Comparison of ENCODE assay signal across 13 cellular contexts in genomic region chr4:96887857-96888256, GRCh38.
DNase-seq lines count a peak whose midpoint lies in the region; ATAC-seq and TF ChIP-seq lines count a peak whose summit lies in the region.
"Had no signal": no experiment of that assay in that cellular context is flagged by ENCODE, and none has a peak within 500 bp of the region (broad histone marks: within the 10 kb centered on the region; RNA-seq: fewer than 3 reads in every experiment).

No MANE protein-coding gene starts in this region.

- no peak overlapping the region for H2BK120ac ChIP-seq in mesendoderm (ENCODE audit: low read depth, low read length)

- H4K5ac ChIP-seq in mesendoderm (ENCODE audit: low read length), result no peak overlapping the region

- no peaks in the 10 kb centered on the region for H3K27me3 Mint-ChIP-seq in endodermal cell (ENCODE audit: insufficient read depth)
- H3K27me3 Mint-ChIP-seq in T-helper 2 cell treated with Interferon-gamma antibody and Interleukin-4, amounts not matched to agents 5 μg/mL and 100 μg/mL, for 36 hours (ENCODE audit: low read depth), result no peaks in the 10 kb centered on the region
- H3K27me3 Mint-ChIP-seq: CD8-positive, alpha-beta memory T cell; IgD-negative memory B cell had no signal

- H3K79me2 ChIP-seq in DND-41 (ENCODE audit: insufficient read depth, low read length) (no peaks in the 10 kb centered on the region), mesendoderm (ENCODE audit: control insufficient read depth, insufficient read depth, low read length) (no peaks in the 10 kb centered on the region)

- H3K4me1 ChIP-seq in DND-41 (ENCODE audit: insufficient read depth, low read length), result no peaks in the 10 kb centered on the region
- H3K4me1 ChIP-seq in NT2/D1 (ENCODE audit: insufficient read depth, insufficient read length), result no peaks in the 10 kb centered on the region
- no peaks in the 10 kb centered on the region for H3K4me1 ChIP-seq in endodermal cell (ENCODE audit: control insufficient read depth, insufficient read depth, low read length)
- H3K4me1 ChIP-seq in mesendoderm (ENCODE audit: control insufficient read depth, low read depth, low read length), result no peaks in the 10 kb centered on the region
- H3K4me1 ChIP-seq: Caco-2 had no signal

- H3K9me3 ChIP-seq in DND-41 (ENCODE audit: insufficient read depth, low read length, severe bottlenecking) (no peaks in the 10 kb centered on the region), NT2/D1 (ENCODE audit: insufficient read depth, low read length) (no peaks in the 10 kb centered on the region), endodermal cell (ENCODE audit: control insufficient read depth, low read length) (no peaks in the 10 kb centered on the region)
- H3K9me3 ChIP-seq: Caco-2 had no signal

- no peaks in the 10 kb centered on the region for H3K79me1 ChIP-seq in mesendoderm (ENCODE audit: low read length)

- no peak overlapping the region for H3K4me3 Mint-ChIP-seq in endodermal cell
- no peak overlapping the region for H3K4me3 Mint-ChIP-seq in T-helper 2 cell treated with Interferon-gamma antibody and Interleukin-4, amounts not matched to agents 5 μg/mL and 100 μg/mL, for 36 hours
- H3K4me3 Mint-ChIP-seq: CD8-positive, alpha-beta memory T cell; IgD-negative memory B cell had no signal

- H3K36me3 Mint-ChIP-seq in endodermal cell (ENCODE audit: low read depth), result no peaks in the 10 kb centered on the region
- H3K36me3 Mint-ChIP-seq in T-helper 2 cell treated with Interferon-gamma antibody and Interleukin-4, amounts not matched to agents 5 μg/mL and 100 μg/mL, for 36 hours (ENCODE audit: low read depth), result no peaks in the 10 kb centered on the region
- H3K36me3 Mint-ChIP-seq: CD8-positive, alpha-beta memory T cell had no signal

- TF ChIP-seq CTCF in DND-41 (IDR thresholded peaks at IDR 0.05; ENCODE audit: borderline replicate concordance, extremely low read depth, low read length, poor library complexity, severe bottlenecking) (no peak), endodermal cell (conservative IDR thresholded peaks at IDR 0.05) (no peak)

- H3K9me3 Mint-ChIP-seq in endodermal cell, result no peaks in the 10 kb centered on the region
- H3K9me3 Mint-ChIP-seq in T-helper 2 cell treated with Interferon-gamma antibody and Interleukin-4, amounts not matched to agents 5 μg/mL and 100 μg/mL, for 36 hours, result no peaks in the 10 kb centered on the region

- WGBS in endodermal cell (ENCODE audit: insufficient coverage in 1 of 2, insufficient read length in 1 of 2), 2 experiments, result 64 to 81% methylated on average over 2 to 3 of the region's 3 CpGs
- WGBS in mesendoderm (ENCODE audit: extremely low coverage, insufficient coverage, low lambda C conversion rate), result no CpG with 5 or more reads among the region's 3 CpGs

- no peak overlapping the region for H3K27ac ChIP-seq in DND-41 (ENCODE audit: low read length)
- H3K27ac ChIP-seq in endodermal cell (ENCODE audit: low read depth, low read length), result no peak overlapping the region
- H3K27ac ChIP-seq in mesendoderm (ENCODE audit: low read depth, low read length), result no peak overlapping the region
- H3K27ac ChIP-seq: 22Rv1 had no signal

- H3K4me2 ChIP-seq in DND-41 (ENCODE audit: insufficient read depth, low read length) (no peak overlapping the region), mesendoderm (ENCODE audit: low read length) (no peak overlapping the region)

- H3K18ac ChIP-seq in mesendoderm (ENCODE audit: low read length), result no peak overlapping the region

- peaks cover 7% of the 10 kb centered on the region for H3K4me1 Mint-ChIP-seq in endodermal cell
- no peaks in the 10 kb centered on the region for H3K4me1 Mint-ChIP-seq in T-helper 2 cell treated with Interferon-gamma antibody and Interleukin-4, amounts not matched to agents 5 μg/mL and 100 μg/mL, for 36 hours (ENCODE audit: low read depth)
- H3K4me1 Mint-ChIP-seq: CD8-positive, alpha-beta memory T cell; IgD-negative memory B cell had no signal

- DNase-seq in DND-41, result no peak
- DNase-seq in NT2/D1 (ENCODE audit: low read depth, low spot score), result peak; percentile 11
- DNase-seq in endodermal cell, result peak; percentile 67
- DNase-seq in mesendoderm, result peak; percentile 88
- no peak for DNase-seq in mesenteric fat pad (ENCODE audit: low spot score)
- DNase-seq in foreskin melanocyte, result no peak
- no peak for DNase-seq in T-helper 2 cell treated with Interferon-gamma antibody and Interleukin-4, amounts not matched to agents 5 μg/mL and 100 μg/mL, for 36 hours (ENCODE audit: low spot score)
- DNase-seq: Caco-2; CD8-positive, alpha-beta memory T cell had no signal

- H3K27me3 ChIP-seq in DND-41 (ENCODE audit: insufficient read depth, low read length, poor library complexity) (no peaks in the 10 kb centered on the region), NT2/D1 (ENCODE audit: insufficient read depth, insufficient read length) (no peaks in the 10 kb centered on the region), endodermal cell (ENCODE audit: control insufficient read depth, insufficient read depth, low read length, poor library complexity, severe bottlenecking) (no peaks in the 10 kb centered on the region), mesendoderm (ENCODE audit: insufficient read depth, low read length, poor library complexity) (no peaks in the 10 kb centered on the region)

- H4K20me1 ChIP-seq in DND-41 (ENCODE audit: insufficient read depth, low read length), result no peaks in the 10 kb centered on the region

- H2AK5ac ChIP-seq in mesendoderm (ENCODE audit: low read length), result no peak overlapping the region

- H3K4ac ChIP-seq in mesendoderm (ENCODE audit: low read depth, low read length), result no peak overlapping the region

- peak overlapping the region; percentile 37; the same call in 1 of the 2 replicates for H2AFZ ChIP-seq in DND-41 (ENCODE audit: low read depth, low read length)

- H3K9ac ChIP-seq in DND-41 (ENCODE audit: low read depth, low read length) (no peak overlapping the region), NT2/D1 (ENCODE audit: insufficient read length, low read depth) (no peak overlapping the region), endodermal cell (ENCODE audit: extremely low read depth, low read length, poor library complexity, severe bottlenecking) (no peak overlapping the region), mesendoderm (ENCODE audit: low read length) (no peak overlapping the region)

- H3K4me3 ChIP-seq in DND-41 (ENCODE audit: low read depth in 1 of 2, low read length in 2 of 2) (no peak overlapping the region), NT2/D1 (ENCODE audit: insufficient read length, low read depth) (no peak overlapping the region), endodermal cell (ENCODE audit: low read length) (no peak overlapping the region), mesendoderm (ENCODE audit: low read length) (no peak overlapping the region)
- H3K4me3 ChIP-seq: GM12878 had no signal

- no peak overlapping the region for H3K56ac ChIP-seq in mesendoderm (ENCODE audit: low read length)

- H2BK5ac ChIP-seq in mesendoderm (ENCODE audit: low read length), result no peak overlapping the region

- no peak overlapping the region for H3K23ac ChIP-seq in mesendoderm (ENCODE audit: low read length)

- ATAC-seq in DND-41 (ENCODE audit: insufficient read depth, low read depth) (no peak), HG03280 (IDR thresholded peaks at IDR 0.05; ENCODE audit: unreplicated experiment) (no peak)
- ATAC-seq: GM12878 had no signal

- no peak overlapping the region for H2BK15ac ChIP-seq in mesendoderm (replicated peaks; ENCODE audit: low read depth)

- H3K27ac Mint-ChIP-seq in endodermal cell, result peak overlapping the region; percentile 35
- no peak overlapping the region for H3K27ac Mint-ChIP-seq in T-helper 2 cell treated with Interferon-gamma antibody and Interleukin-4, amounts not matched to agents 5 μg/mL and 100 μg/mL, for 36 hours
- H3K27ac Mint-ChIP-seq: CD8-positive, alpha-beta memory T cell; IgD-negative memory B cell had no signal

- no peaks in the 10 kb centered on the region for H3K36me3 ChIP-seq in DND-41 (ENCODE audit: insufficient read depth, low read length)
- H3K36me3 ChIP-seq in NT2/D1 (ENCODE audit: insufficient read depth, insufficient read length, low read length), result no peaks in the 10 kb centered on the region
- H3K36me3 ChIP-seq in endodermal cell (ENCODE audit: control insufficient read depth, insufficient read depth, low read length), result no peaks in the 10 kb centered on the region
- no peaks in the 10 kb centered on the region for H3K36me3 ChIP-seq in mesendoderm (ENCODE audit: control insufficient read depth, insufficient read depth, low read length)

- no peak overlapping the region for H4K8ac ChIP-seq in mesendoderm (ENCODE audit: low read depth, low read length)

Comparison
In these comparisons a context has a peak if more than half of its experiments do, and no peak if none do; other contexts are left out.
1. DNase-seq: peak in NT2/D1 (single experiment), endodermal cell (single experiment) and mesendoderm (single experiment); none in DND-41 (single experiment), mesenteric fat pad (single experiment), foreskin melanocyte (single experiment) and T-helper 2 cell treated with Interferon-gamma antibody and Interleukin-4, amounts not matched to agents 5 μg/mL and 100 μg/mL, for 36 hours (single experiment).